Comparison of ENCODE assay signal across 8 cellular contexts in genomic region chr11:59668188-59668949, GRCh38. TPM values are rescaled to one million over a fixed set of nuclear protein-coding genes. Genes with fewer than 3 reads are reported as not detected.
DNase-seq lines count a peak whose midpoint lies in the region; ATAC-seq and TF ChIP-seq lines count a peak whose summit lies in the region.

No MANE protein-coding gene starts in this region.

- no peaks in the 10 kb centered on the region for H3K27me3 Mint-ChIP-seq in activated naive CD4-positive, alpha-beta T cell treated with anti-CD3 and anti-CD28 coated beads, Interleukin-2, amount 10 ng/mL, durations not matched to agents 7 days and 5 days

- peaks cover 47% of the 10 kb centered on the region for H3K4me1 Mint-ChIP-seq in activated naive CD4-positive, alpha-beta T cell treated with anti-CD3 and anti-CD28 coated beads, Interleukin-2, amount 10 ng/mL, durations not matched to agents 7 days and 5 days

- no peak for TF ChIP-seq POLR2A in prostate gland (IDR thresholded peaks at IDR 0.05)

- peaks cover 56% of the 10 kb centered on the region for H3K79me2 ChIP-seq in ACC112 (ENCODE audit: control insufficient read depth, insufficient read depth, low read length, unreplicated experiment)

- peaks cover 27% of the 10 kb centered on the region for H3K36me3 Mint-ChIP-seq in activated naive CD4-positive, alpha-beta T cell treated with anti-CD3 and anti-CD28 coated beads, Interleukin-2, amount 10 ng/mL, durations not matched to agents 7 days and 5 days

- H3K4me3 ChIP-seq in ACC112 (ENCODE audit: low read depth, low read length) (peak overlapping the region; percentile 85), prostate gland (peak overlapping the region; percentile 68 to 83), urinary bladder (ENCODE audit: low read depth, low read length) (peak overlapping the region; percentile 99)

- peak overlapping the region; percentile 94 for H3K27ac Mint-ChIP-seq in activated naive CD4-positive, alpha-beta T cell treated with anti-CD3 and anti-CD28 coated beads, Interleukin-2, amount 10 ng/mL, durations not matched to agents 7 days and 5 days

- peak; percentile 40 for ATAC-seq in GM18511 (IDR thresholded peaks at IDR 0.05; ENCODE audit: unreplicated experiment)
- ATAC-seq in HG03097 (IDR thresholded peaks at IDR 0.05; ENCODE audit: low FRiP score, unreplicated experiment) = peak; percentile 19
- ATAC-seq in Right ventricle myocardium inferior = peak; percentile 30

- peak overlapping the region; percentile 87 for H3K4me3 Mint-ChIP-seq in activated naive CD4-positive, alpha-beta T cell treated with anti-CD3 and anti-CD28 coated beads, Interleukin-2, amount 10 ng/mL, durations not matched to agents 7 days and 5 days

- H3K36me3 ChIP-seq in ACC112 (ENCODE audit: insufficient read depth, low read length) = peaks cover 23% of the 10 kb centered on the region
- H3K36me3 ChIP-seq in prostate gland = no peaks in the 10 kb centered on the region
- no peaks in the 10 kb centered on the region for H3K36me3 ChIP-seq in urinary bladder (ENCODE audit: insufficient read depth)

- no peak overlapping the region for H2AFZ ChIP-seq in ACC112 (ENCODE audit: low read length, unreplicated experiment)

- DNase-seq in RKO (ENCODE audit: low spot score) (peak; percentile 73), Right ventricle myocardium inferior (ENCODE audit: missing footprints) (peak; percentile 83), prostate gland (ENCODE audit: low spot score) (peak; percentile 29)
- peak; percentile 76 for DNase-seq in activated naive CD4-positive, alpha-beta T cell treated with anti-CD3 and anti-CD28 coated beads, Interleukin-2, amount 10 ng/mL, durations not matched to agents 7 days and 5 days

- H3K27ac ChIP-seq in ACC112 (ENCODE audit: low read depth, low read length) = peak overlapping the region; percentile 90
- peak overlapping the region; percentile 92 to 97 for H3K27ac ChIP-seq in prostate gland
- no peak overlapping the region for H3K27ac ChIP-seq in urinary bladder (ENCODE audit: low read depth)

- H3K4me1 ChIP-seq in ACC112 (ENCODE audit: control insufficient read depth, insufficient read depth, low read length, unreplicated experiment) (peaks cover 17% of the 10 kb centered on the region), prostate gland (replicated peaks) (peaks cover 8% of the 10 kb centered on the region), urinary bladder (ENCODE audit: insufficient read depth) (no peaks in the 10 kb centered on the region)

- CTCF ChIA-PET in activated naive CD4-positive, alpha-beta T cell treated with anti-CD3 and anti-CD28 coated beads, Interleukin-2, amount 10 ng/mL, durations not matched to agents 7 days and 5 days (lab: Charles Lee) = interaction anchor here (0.8 to 1.4 kb wide), 3 partner anchors 86 to 497 kb away, joined by 3 to 4 read pairs (median 3); partner anchors contain the start of genes DTX4 and STX3

- peak in 2 of 4 experiments; percentile 18 to 37 for TF ChIP-seq CTCF in prostate gland (IDR thresholded peaks at IDR 0.05)

- H3K9me3 Mint-ChIP-seq in activated naive CD4-positive, alpha-beta T cell treated with anti-CD3 and anti-CD28 coated beads, Interleukin-2, amount 10 ng/mL, durations not matched to agents 7 days and 5 days = no peaks in the 10 kb centered on the region

- no peaks in the 10 kb centered on the region for H3K9me3 ChIP-seq in prostate gland

- WGBS in prostate gland = under 1% methylated on average over 22 of the region's 39 CpGs
- under 1% methylated on average over 39 of the region's 39 CpGs for WGBS in urinary bladder

- intact Hi-C loops in Right ventricle myocardium inferior (cut with DNase I) = loop anchor here (2.0 to 5.0 kb wide), 3 partner anchors 89 to 136 kb away; partner anchors contain the start of gene STX3
- intact Hi-C loops in prostate gland (cut with DNase I) = loop anchor here (2.0 to 10.0 kb wide), 3 partner anchors 86 to 136 kb away; partner anchors contain the start of gene STX3

- H3K27me3 ChIP-seq in ACC112 (ENCODE audit: insufficient read depth, low read length) (no peaks in the 10 kb centered on the region), prostate gland (replicated peaks; ENCODE audit: insufficient read depth) (no peaks in the 10 kb centered on the region)

RNA-seq across cellular contexts. Expression of gene PATL1, which starts 0.5 kb away (rescaled TPM):
- total RNA-seq in Right ventricle myocardium inferior (22.3 TPM), prostate gland (10 to 100 TPM; 10.3 to 26.2 TPM), urinary bladder (10.9 TPM)
- polyA plus RNA-seq in urinary bladder = 19.5 TPM

RNA-seq across cellular contexts. Expression of gene OR10V1, which starts 45.3 kb away (rescaled TPM):
- total RNA-seq in Right ventricle myocardium inferior (not detected), prostate gland (not detected), urinary bladder (not detected)
- not detected for polyA plus RNA-seq in urinary bladder

RNA-seq across cellular contexts. Expression of gene OSBP, which starts 52.8 kb away (rescaled TPM):
- total RNA-seq in Right ventricle myocardium inferior (38.5 TPM), prostate gland (10 to 100 TPM; 46.1 to 49.0 TPM), urinary bladder (45.2 TPM)
- 23.3 TPM for polyA plus RNA-seq in urinary bladder

Comparison
In these comparisons a context has a peak if more than half of its experiments do, and no peak if none do; other contexts are left out.
1. DNase-seq: peak in every context shown above with its lines; median percentile 83 in Right ventricle myocardium inferior; 76 in activated naive CD4-positive, alpha-beta T cell treated with anti-CD3 and anti-CD28 coated beads, Interleukin-2, amount 10 ng/mL, durations not matched to agents 7 days and 5 days; 73 in RKO; 29 in prostate gland.